ENCODE assay signal across 2 cellular contexts in the genomic region with DNA sequence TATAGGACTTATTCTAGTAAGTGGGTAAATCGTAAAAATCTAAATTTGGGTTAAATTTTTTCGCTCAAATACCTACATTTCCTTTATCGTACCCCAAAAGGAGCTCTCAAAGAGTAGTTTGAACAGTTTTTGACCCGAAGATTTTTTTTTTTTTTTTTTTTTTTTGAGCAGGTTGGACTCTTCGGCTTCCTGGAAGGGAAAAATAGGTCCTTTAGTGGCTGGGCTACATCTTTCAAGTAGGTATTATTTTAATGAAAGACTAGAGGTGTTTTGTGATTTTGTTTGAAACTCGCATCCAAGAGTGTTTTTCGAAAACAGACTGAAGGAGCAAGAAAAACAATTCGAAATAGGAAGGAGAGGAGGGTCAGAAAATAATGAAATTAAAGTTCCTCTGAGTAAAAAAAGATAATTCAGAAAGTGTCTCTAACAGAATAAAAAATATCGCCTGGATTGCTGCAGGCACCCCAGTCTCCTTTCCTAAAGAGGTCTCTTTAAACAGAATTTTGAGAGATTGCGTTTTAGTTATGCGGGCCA.
TF ChIP-seq lines count a peak whose summit lies in the region.

No MANE protein-coding gene starts in this region.

TF ChIP-seq in IMR-90, 13 proteins besides CTCF, POLR2A, EP300 and RAD21:
- TF ChIP-seq CEBPB (IDR thresholded peaks at IDR 0.05; ENCODE audit: low read depth, low read length): no peak
- no peak for TF ChIP-seq NFE2L2 (IDR thresholded peaks at IDR 0.05; ENCODE audit: low read depth, low read length)
- TF ChIP-seq FOS (IDR thresholded peaks at IDR 0.05; ENCODE audit: low read depth, low read length): no peak
- no peak for TF ChIP-seq RFX5 (IDR thresholded peaks at IDR 0.05; ENCODE audit: low read depth, low read length)
- TF ChIP-seq MAFK (IDR thresholded peaks at IDR 0.05; ENCODE audit: low read depth, low read length): no peak
- no peak for TF ChIP-seq CHD1 (IDR thresholded peaks at IDR 0.05; ENCODE audit: low read depth, low read length)
- TF ChIP-seq BHLHE40 (IDR thresholded peaks at IDR 0.05; ENCODE audit: low read depth, low read length): no peak
- no peak for TF ChIP-seq RCOR1 (IDR thresholded peaks at IDR 0.05; ENCODE audit: insufficient replicate concordance, low read length)
- no peak for TF ChIP-seq MAZ (IDR thresholded peaks at IDR 0.05; ENCODE audit: borderline replicate concordance, low read depth, low read length)
- TF ChIP-seq, protein P1, sequence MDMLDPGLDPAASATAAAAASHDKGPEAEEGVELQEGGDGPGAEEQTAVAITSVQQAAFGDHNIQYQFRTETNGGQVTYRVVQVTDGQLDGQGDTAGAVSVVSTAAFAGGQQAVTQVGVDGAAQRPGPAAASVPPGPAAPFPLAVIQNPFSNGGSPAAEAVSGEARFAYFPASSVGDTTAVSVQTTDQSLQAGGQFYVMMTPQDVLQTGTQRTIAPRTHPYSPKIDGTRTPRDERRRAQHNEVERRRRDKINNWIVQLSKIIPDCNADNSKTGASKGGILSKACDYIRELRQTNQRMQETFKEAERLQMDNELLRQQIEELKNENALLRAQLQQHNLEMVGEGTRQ (IDR thresholded peaks at IDR 0.05; ENCODE audit: low read depth, low read length): no peak
- TF ChIP-seq SMC3 (IDR thresholded peaks at IDR 0.05; ENCODE audit: low read depth, low read length): no peak
- TF ChIP-seq, protein P2, sequence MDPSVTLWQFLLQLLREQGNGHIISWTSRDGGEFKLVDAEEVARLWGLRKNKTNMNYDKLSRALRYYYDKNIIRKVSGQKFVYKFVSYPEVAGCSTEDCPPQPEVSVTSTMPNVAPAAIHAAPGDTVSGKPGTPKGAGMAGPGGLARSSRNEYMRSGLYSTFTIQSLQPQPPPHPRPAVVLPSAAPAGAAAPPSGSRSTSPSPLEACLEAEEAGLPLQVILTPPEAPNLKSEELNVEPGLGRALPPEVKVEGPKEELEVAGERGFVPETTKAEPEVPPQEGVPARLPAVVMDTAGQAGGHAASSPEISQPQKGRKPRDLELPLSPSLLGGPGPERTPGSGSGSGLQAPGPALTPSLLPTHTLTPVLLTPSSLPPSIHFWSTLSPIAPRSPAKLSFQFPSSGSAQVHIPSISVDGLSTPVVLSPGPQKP (IDR thresholded peaks at IDR 0.05; ENCODE audit: borderline replicate concordance, low read depth, low read length): no peak
- TF ChIP-seq MXI1 (IDR thresholded peaks at IDR 0.05; ENCODE audit: borderline replicate concordance, low read depth, low read length): no peak

TF ChIP-seq in GM12878, 131 proteins besides CTCF, POLR2A, EP300 and RAD21:
- TF ChIP-seq ZSCAN29 (IDR thresholded peaks at IDR 0.05) (no peak), BCL11A (IDR thresholded peaks at IDR 0.05; ENCODE audit: low read depth, low read length) (no peak), PML (IDR thresholded peaks at IDR 0.05; ENCODE audit: low read length) (peak; percentile 10; the same call in 1 of the 2 replicates), RUNX3 (IDR thresholded peaks at IDR 0.05; ENCODE audit: low read length) (no peak), LARP7 (IDR thresholded peaks at IDR 0.05) (no peak), MTA3 (IDR thresholded peaks at IDR 0.05; ENCODE audit: borderline replicate concordance, low read length) (0 out of 2 replicates have a peak, but pooled peaks have one; percentile 40), ETV6 (conservative IDR thresholded peaks at IDR 0.05 in 1 of 2, IDR thresholded peaks at IDR 0.05 in 1 of 2; ENCODE audit: borderline replicate concordance in 1 of 2, low read depth in 1 of 2) (no peak), ZNF384 (IDR thresholded peaks at IDR 0.05; ENCODE audit: borderline replicate concordance, low read depth, low read length) (peak; percentile 81), NR2C2 (IDR thresholded peaks at IDR 0.05; ENCODE audit: borderline replicate concordance, control insufficient read depth, insufficient read length, low read depth) (no peak), STAT1 (conservative IDR thresholded peaks at IDR 0.05) (no peak), IKZF1 (conservative IDR thresholded peaks at IDR 0.05) (no peak)
- TF ChIP-seq, protein P3, sequence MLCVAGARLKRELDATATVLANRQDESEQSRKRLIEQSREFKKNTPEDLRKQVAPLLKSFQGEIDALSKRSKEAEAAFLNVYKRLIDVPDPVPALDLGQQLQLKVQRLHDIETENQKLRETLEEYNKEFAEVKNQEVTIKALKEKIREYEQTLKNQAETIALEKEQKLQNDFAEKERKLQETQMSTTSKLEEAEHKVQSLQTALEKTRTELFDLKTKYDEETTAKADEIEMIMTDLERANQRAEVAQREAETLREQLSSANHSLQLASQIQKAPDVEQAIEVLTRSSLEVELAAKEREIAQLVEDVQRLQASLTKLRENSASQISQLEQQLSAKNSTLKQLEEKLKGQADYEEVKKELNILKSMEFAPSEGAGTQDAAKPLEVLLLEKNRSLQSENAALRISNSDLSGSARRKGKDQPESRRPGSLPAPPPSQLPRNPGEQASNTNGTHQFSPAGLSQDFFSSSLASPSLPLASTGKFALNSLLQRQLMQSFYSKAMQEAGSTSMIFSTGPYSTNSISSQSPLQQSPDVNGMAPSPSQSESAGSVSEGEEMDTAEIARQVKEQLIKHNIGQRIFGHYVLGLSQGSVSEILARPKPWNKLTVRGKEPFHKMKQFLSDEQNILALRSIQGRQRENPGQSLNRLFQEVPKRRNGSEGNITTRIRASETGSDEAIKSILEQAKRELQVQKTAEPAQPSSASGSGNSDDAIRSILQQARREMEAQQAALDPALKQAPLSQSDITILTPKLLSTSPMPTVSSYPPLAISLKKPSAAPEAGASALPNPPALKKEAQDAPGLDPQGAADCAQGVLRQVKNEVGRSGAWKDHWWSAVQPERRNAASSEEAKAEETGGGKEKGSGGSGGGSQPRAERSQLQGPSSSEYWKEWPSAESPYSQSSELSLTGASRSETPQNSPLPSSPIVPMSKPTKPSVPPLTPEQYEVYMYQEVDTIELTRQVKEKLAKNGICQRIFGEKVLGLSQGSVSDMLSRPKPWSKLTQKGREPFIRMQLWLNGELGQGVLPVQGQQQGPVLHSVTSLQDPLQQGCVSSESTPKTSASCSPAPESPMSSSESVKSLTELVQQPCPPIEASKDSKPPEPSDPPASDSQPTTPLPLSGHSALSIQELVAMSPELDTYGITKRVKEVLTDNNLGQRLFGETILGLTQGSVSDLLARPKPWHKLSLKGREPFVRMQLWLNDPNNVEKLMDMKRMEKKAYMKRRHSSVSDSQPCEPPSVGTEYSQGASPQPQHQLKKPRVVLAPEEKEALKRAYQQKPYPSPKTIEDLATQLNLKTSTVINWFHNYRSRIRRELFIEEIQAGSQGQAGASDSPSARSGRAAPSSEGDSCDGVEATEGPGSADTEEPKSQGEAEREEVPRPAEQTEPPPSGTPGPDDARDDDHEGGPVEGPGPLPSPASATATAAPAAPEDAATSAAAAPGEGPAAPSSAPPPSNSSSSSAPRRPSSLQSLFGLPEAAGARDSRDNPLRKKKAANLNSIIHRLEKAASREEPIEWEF (IDR thresholded peaks at IDR 0.05; ENCODE audit: insufficient replicate concordance, low read depth, low read length): no peak
- TF ChIP-seq, protein P4, sequence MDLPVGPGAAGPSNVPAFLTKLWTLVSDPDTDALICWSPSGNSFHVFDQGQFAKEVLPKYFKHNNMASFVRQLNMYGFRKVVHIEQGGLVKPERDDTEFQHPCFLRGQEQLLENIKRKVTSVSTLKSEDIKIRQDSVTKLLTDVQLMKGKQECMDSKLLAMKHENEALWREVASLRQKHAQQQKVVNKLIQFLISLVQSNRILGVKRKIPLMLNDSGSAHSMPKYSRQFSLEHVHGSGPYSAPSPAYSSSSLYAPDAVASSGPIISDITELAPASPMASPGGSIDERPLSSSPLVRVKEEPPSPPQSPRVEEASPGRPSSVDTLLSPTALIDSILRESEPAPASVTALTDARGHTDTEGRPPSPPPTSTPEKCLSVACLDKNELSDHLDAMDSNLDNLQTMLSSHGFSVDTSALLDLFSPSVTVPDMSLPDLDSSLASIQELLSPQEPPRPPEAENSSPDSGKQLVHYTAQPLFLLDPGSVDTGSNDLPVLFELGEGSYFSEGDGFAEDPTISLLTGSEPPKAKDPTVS (IDR thresholded peaks at IDR 0.05; ENCODE audit: low read depth, low read length): no peak
- TF ChIP-seq, protein P5, sequence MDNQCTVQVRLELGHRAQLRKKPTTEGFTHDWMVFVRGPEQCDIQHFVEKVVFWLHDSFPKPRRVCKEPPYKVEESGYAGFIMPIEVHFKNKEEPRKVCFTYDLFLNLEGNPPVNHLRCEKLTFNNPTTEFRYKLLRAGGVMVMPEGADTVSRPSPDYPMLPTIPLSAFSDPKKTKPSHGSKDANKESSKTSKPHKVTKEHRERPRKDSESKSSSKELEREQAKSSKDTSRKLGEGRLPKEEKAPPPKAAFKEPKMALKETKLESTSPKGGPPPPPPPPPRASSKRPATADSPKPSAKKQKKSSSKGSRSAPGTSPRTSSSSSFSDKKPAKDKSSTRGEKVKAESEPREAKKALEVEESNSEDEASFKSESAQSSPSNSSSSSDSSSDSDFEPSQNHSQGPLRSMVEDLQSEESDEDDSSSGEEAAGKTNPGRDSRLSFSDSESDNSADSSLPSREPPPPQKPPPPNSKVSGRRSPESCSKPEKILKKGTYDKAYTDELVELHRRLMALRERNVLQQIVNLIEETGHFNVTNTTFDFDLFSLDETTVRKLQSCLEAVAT (IDR thresholded peaks at IDR 0.05): peak; percentile 95
- TF ChIP-seq, protein P6, sequence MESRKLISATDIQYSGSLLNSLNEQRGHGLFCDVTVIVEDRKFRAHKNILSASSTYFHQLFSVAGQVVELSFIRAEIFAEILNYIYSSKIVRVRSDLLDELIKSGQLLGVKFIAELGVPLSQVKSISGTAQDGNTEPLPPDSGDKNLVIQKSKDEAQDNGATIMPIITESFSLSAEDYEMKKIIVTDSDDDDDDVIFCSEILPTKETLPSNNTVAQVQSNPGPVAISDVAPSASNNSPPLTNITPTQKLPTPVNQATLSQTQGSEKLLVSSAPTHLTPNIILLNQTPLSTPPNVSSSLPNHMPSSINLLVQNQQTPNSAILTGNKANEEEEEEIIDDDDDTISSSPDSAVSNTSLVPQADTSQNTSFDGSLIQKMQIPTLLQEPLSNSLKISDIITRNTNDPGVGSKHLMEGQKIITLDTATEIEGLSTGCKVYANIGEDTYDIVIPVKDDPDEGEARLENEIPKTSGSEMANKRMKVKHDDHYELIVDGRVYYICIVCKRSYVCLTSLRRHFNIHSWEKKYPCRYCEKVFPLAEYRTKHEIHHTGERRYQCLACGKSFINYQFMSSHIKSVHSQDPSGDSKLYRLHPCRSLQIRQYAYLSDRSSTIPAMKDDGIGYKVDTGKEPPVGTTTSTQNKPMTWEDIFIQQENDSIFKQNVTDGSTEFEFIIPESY (IDR thresholded peaks at IDR 0.05): no peak
- TF ChIP-seq, protein P7, sequence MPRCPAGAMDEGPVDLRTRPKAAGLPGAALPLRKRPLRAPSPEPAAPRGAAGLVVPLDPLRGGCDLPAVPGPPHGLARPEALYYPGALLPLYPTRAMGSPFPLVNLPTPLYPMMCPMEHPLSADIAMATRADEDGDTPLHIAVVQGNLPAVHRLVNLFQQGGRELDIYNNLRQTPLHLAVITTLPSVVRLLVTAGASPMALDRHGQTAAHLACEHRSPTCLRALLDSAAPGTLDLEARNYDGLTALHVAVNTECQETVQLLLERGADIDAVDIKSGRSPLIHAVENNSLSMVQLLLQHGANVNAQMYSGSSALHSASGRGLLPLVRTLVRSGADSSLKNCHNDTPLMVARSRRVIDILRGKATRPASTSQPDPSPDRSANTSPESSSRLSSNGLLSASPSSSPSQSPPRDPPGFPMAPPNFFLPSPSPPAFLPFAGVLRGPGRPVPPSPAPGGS (IDR thresholded peaks at IDR 0.05; ENCODE audit: borderline replicate concordance, insufficient read depth, low read depth, low read length, poor library complexity, severe bottlenecking): no peak
